Comparison of ENCODE assay signal across 20 cellular contexts in the genomic region with DNA sequence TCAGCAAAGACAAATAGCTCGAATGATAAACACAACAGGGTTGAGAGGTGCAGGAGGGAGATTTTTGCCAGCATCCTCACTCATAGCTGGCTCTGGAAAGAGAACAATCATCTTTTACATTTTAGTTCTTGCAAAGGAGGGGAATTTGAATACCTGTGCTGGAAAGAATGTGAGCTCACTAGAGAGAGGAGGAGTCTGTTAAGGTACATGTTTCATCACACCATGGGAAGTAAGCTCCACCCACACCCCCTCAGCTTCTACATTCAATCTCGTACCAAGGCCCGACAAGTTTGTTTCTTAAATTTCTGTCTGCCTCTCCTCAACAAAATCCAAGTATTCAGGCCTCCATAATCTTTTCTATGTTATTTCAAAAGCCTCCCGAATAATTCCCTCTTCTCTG.
"Had no signal": no experiment of that assay in that cellular context is flagged by ENCODE, and none has a peak within 500 bp of the region (broad histone marks: within the 10 kb centered on the region; RNA-seq: fewer than 3 reads in every experiment).

No MANE protein-coding gene starts in this region.

- H3K9me3 ChIP-seq: esophagus squamous epithelium, heart right ventricle, tibial nerve had no signal

- H3K27ac ChIP-seq: epithelial cell of prostate, esophagus squamous epithelium, heart right ventricle, parathyroid adenoma, tibial nerve had no signal

- H3K9ac ChIP-seq: parathyroid adenoma had no signal

- H3K4me3 ChIP-seq: esophagus squamous epithelium, heart right ventricle, tibial nerve had no signal

- H3K36me3 ChIP-seq: esophagus squamous epithelium, heart right ventricle, tibial nerve had no signal

- H3K4me1 ChIP-seq: esophagus squamous epithelium, heart right ventricle, parathyroid adenoma, tibial nerve had no signal

- DNase-seq: activated CD4-positive, alpha-beta memory T cell treated with anti-CD3 and anti-CD28 coated beads, Interleukin-2, amount 10 ng/mL, durations not matched to agents 7 days and 5 days; activated CD4-positive, alpha-beta T cell treated with anti-CD3 and anti-CD28 coated beads for 1 hour; activated CD4-positive, alpha-beta T cell treated with anti-CD3 and anti-CD28 coated beads, Interleukin-2, amount 10 ng/mL, durations not matched to agents 7 days and 5 days; activated T-cell treated with anti-CD3 and anti-CD28 coated beads, Interleukin-2, amount 50 U/mL, for 48 hours; anterior cingulate cortex; dermis blood vessel endothelial cell; effector CD4-positive, alpha-beta T cell; esophagus squamous epithelium; foreskin melanocyte; heart right ventricle; immature natural killer cell; naive thymus-derived CD8-positive, alpha-beta T cell; occipital lobe; right cardiac atrium; stimulated activated CD4-positive, alpha-beta T cell treated with anti-CD3 and anti-CD28 coated beads, Interleukin-2, amount 100 ng/mL, for 48 hours; stimulated activated naive CD4-positive, alpha-beta T cell treated with Interleukin-2 at 50 U/mL for 16 hours; T-helper 2 cell had no signal

- H3K27me3 ChIP-seq: esophagus squamous epithelium, heart right ventricle, tibial nerve had no signal

- H3K79me2 ChIP-seq: parathyroid adenoma had no signal
